8 cellular contexts compared by ENCODE assay signal in genomic region chr3:52705438-52705687, GRCh38. TPM values are rescaled to one million over a fixed set of nuclear protein-coding genes. Genes with fewer than 3 reads are reported as not detected.
DNase-seq lines count a peak whose midpoint lies in the region; ATAC-seq, FAIRE-seq and TF ChIP-seq lines count a peak whose summit lies in the region.

No MANE protein-coding gene starts in this region.

- WGBS in H1 (ENCODE audit: extremely low coverage in 1 of 2, insufficient coverage in 1 of 2, insufficient read length in 1 of 2, insufficient replicate concordance in 2 of 2, low coverage in 1 of 2, low lambda C conversion rate in 2 of 2, missing lambda C conversion rate in 1 of 2), 2 experiments = 2% methylated on average over 25 of the region's 25 CpGs; no CpG with 5 or more reads in 1 of the 2 experiments

- H3K9me3 ChIP-seq in DND-41 (ENCODE audit: insufficient read depth, low read length, severe bottlenecking) (no peaks in the 10 kb centered on the region), H1 (ENCODE audit: insufficient read depth in 2 of 2, low read depth in 1 of 2, low read length in 1 of 2) (no peaks in the 10 kb centered on the region), osteoblast (ENCODE audit: low read depth, low read length) (no peaks in the 10 kb centered on the region)

- H3K36me3 ChIP-seq in DND-41 (ENCODE audit: insufficient read depth, low read length) (peaks cover 22% of the 10 kb centered on the region), H1 (ENCODE audit: control insufficient read depth in 2 of 4, insufficient read depth in 4 of 4, low read length in 3 of 4) (peaks cover 0 to 9% (median 1%) of the 10 kb centered on the region in 4 experiments; a peak in 3 of 8 replicates), osteoblast (ENCODE audit: insufficient read depth, low read length) (peaks cover 16% of the 10 kb centered on the region)

- no peak overlapping the region for H2BK20ac ChIP-seq in H1 (ENCODE audit: low read length)

- peak overlapping the region; percentile 74 for H4K5ac ChIP-seq in H1 (ENCODE audit: insufficient read length, low read depth, low read length)

- H3K27ac ChIP-seq in DND-41 (ENCODE audit: low read length) (peak overlapping the region; percentile 80), H1 (ENCODE audit: low read depth, low read length) (peak overlapping the region; percentile 70; the same call in 1 of the 2 replicates), osteoblast (ENCODE audit: low read depth, low read length) (peak overlapping the region; percentile 90)

- H3K9ac ChIP-seq in DND-41 (ENCODE audit: low read depth, low read length) (peak overlapping the region; percentile 69), H1 (replicated peaks in 1 of 4; ENCODE audit: extremely low read depth in 1 of 4, low read depth in 3 of 4, low read length in 3 of 4) (peak overlapping the region; percentile 55 to 85 (median 68); a peak in 6 of 7 replicates)

- TF ChIP-seq CTCF in DND-41 (IDR thresholded peaks at IDR 0.05; ENCODE audit: borderline replicate concordance, extremely low read depth, low read length, poor library complexity, severe bottlenecking) (no peak), NB4 (IDR thresholded peaks at IDR 0.05; ENCODE audit: low read depth, low read length) (no peak), H1 (IDR thresholded peaks at IDR 0.05; ENCODE audit: control extremely low read depth in 1 of 3, insufficient read depth in 1 of 3, low read depth in 1 of 3, low read length in 3 of 3) (no peak), osteoblast (IDR thresholded peaks at IDR 0.05; ENCODE audit: extremely low read depth, low read depth, low read length) (no peak)

- H2AFZ ChIP-seq in DND-41 (ENCODE audit: low read depth, low read length) = peak overlapping the region; percentile 97
- peak overlapping the region; percentile 93; the same call in 1 of the 2 replicates for H2AFZ ChIP-seq in H1 (ENCODE audit: low read length)
- H2AFZ ChIP-seq in osteoblast (ENCODE audit: low read length) = peak overlapping the region; percentile 95

- peak overlapping the region; percentile 88; the same call in 1 of the 2 replicates for H2BK5ac ChIP-seq in H1 (ENCODE audit: low read depth, low read length)

- peak overlapping the region; percentile 10 for H3K56ac ChIP-seq in H1 (replicated peaks; ENCODE audit: insufficient read length, low read depth, low read length)

- CTCF ChIA-PET in H1 (lab: Charles Lee; ENCODE audit: partially characterized antibody) = interaction anchor here (1.0 kb wide), 1 partner anchor 9 kb away, joined by 3 read pairs; no protein-coding TSS in a partner anchor

- no peak overlapping the region for H2BK120ac ChIP-seq in H1 (replicated peaks; ENCODE audit: low read depth, low read length)

- H4K8ac ChIP-seq in H1 (ENCODE audit: extremely low read depth, insufficient read depth, low read length) = peak overlapping the region; percentile 80; the same call in 1 of the 2 replicates

- H3K79me2 ChIP-seq in DND-41 (ENCODE audit: insufficient read depth, low read length) (peaks cover 56% of the 10 kb centered on the region), H1 (ENCODE audit: control insufficient read depth in 1 of 2, insufficient read depth in 2 of 2, low read length in 2 of 2) (peaks cover 0 to 34% of the 10 kb centered on the region in 2 experiments; a peak in 2 of 4 replicates), osteoblast (ENCODE audit: insufficient read depth, low read length) (peaks cover 74% of the 10 kb centered on the region)

- no peak overlapping the region for H2BK15ac ChIP-seq in H1 (ENCODE audit: low read length)

- peaks cover 8% of the 10 kb centered on the region for H3K79me1 ChIP-seq in H1 (ENCODE audit: low read depth, low read length)

- peaks cover 13% of the 10 kb centered on the region for H3K23me2 ChIP-seq in H1 (ENCODE audit: low read depth, low read length)

- TF ChIP-seq RAD21 in H1 (IDR thresholded peaks at IDR 0.05 in 1 of 2, conservative IDR thresholded peaks at IDR 0.05 in 1 of 2; ENCODE audit: low read depth in 2 of 2, low read length in 2 of 2) = no peak

- POLR2A ChIA-PET in H1 (lab: Charles Lee; ENCODE audit: partially characterized antibody) = interaction anchor here (0.6 to 18.8 kb wide), 5 partner anchors 10 to 338 kb away, joined by 3 to 347 read pairs (median 5); partner anchors contain the start of genes GNL3 and PBRM1

- no peak overlapping the region for H2AK5ac ChIP-seq in H1 (ENCODE audit: low read depth, low read length)

- 0 out of 2 replicates have a peak, but pooled peaks cover 6% of the 10 kb centered on the region for H4K20me1 ChIP-seq in DND-41 (ENCODE audit: insufficient read depth, low read length)
- no peaks in the 10 kb centered on the region for H4K20me1 ChIP-seq in H1 (replicated peaks in 1 of 2; ENCODE audit: control insufficient read depth in 1 of 2, insufficient read depth in 2 of 2, low read length in 2 of 2)
- peaks cover 2% of the 10 kb centered on the region for H4K20me1 ChIP-seq in osteoblast (ENCODE audit: insufficient read depth, low read length)

- H3K4me1 ChIP-seq in DND-41 (ENCODE audit: insufficient read depth, low read length) = peaks cover 35% of the 10 kb centered on the region
- H3K4me1 ChIP-seq in H1 (replicated peaks in 1 of 4; ENCODE audit: control insufficient read depth in 3 of 4, insufficient read depth in 4 of 4, low read length in 3 of 4) = peaks cover 0 to 5% (median 2%) of the 10 kb centered on the region in 4 experiments; a peak in 5 of 7 replicates
- H3K4me1 ChIP-seq in osteoblast (ENCODE audit: insufficient read depth, low read length) = peaks cover 23% of the 10 kb centered on the region

- H3K18ac ChIP-seq in H1 (ENCODE audit: extremely low read depth, low read length) = no peak overlapping the region; the same call in 1 of the 2 replicates

- H2BK12ac ChIP-seq in H1 (ENCODE audit: low read depth, low read length) = no peak overlapping the region

- no peak for FAIRE-seq in H1 (lab: Jason Lieb, UNC)
- FAIRE-seq in HTR-8/SVneo (lab: Jason Lieb, UNC) = no peak

- H3K4me2 ChIP-seq in DND-41 (ENCODE audit: insufficient read depth, low read length) (peak overlapping the region; percentile 99), H1 (ENCODE audit: insufficient read depth in 1 of 2, low read depth in 2 of 2, low read length in 2 of 2) (peak overlapping the region; percentile 94 to 99), osteoblast (ENCODE audit: insufficient read depth, low read length) (peak overlapping the region; percentile 100)

- intact Hi-C loops in head of caudate nucleus (cut with DNase I) = no loop called here

- TF ChIP-seq POLR2A in NB4 (IDR thresholded peaks at IDR 0.05; ENCODE audit: extremely low read depth, insufficient read length) = no peak
- TF ChIP-seq POLR2A in H1 (IDR thresholded peaks at IDR 0.05; ENCODE audit: control extremely low read depth in 1 of 2, low read depth in 2 of 2, low read length in 2 of 2) = no peak

- H3K4me3 ChIP-seq in DND-41 (ENCODE audit: low read depth in 1 of 2, low read length in 2 of 2) (peak overlapping the region; percentile 58 to 81), NB4 (ENCODE audit: low read depth, low read length) (peak overlapping the region; percentile 92), H1 (ENCODE audit: extremely low read depth in 1 of 4, insufficient read depth in 2 of 4, low read depth in 3 of 4, low read length in 4 of 4) (peak overlapping the region; percentile 70 to 93 (median 82)), osteoblast (ENCODE audit: insufficient read depth, low read length) (peak overlapping the region; percentile 90)

- H4K91ac ChIP-seq in H1 (replicated peaks; ENCODE audit: insufficient read length, low read length) = peak overlapping the region; percentile 81

- TF ChIP-seq EP300 in H1 (IDR thresholded peaks at IDR 0.05; ENCODE audit: borderline replicate concordance in 1 of 2, low read depth in 2 of 2, low read length in 2 of 2) = no peak

- H3K27me3 ChIP-seq in DND-41 (ENCODE audit: insufficient read depth, low read length, poor library complexity) = no peaks in the 10 kb centered on the region
- no peaks in the 10 kb centered on the region for H3K27me3 ChIP-seq in H1 (replicated peaks in 1 of 4; ENCODE audit: control insufficient read depth in 3 of 4, extremely low read depth in 1 of 4, insufficient read depth in 3 of 4, low read length in 3 of 4)
- H3K27me3 ChIP-seq in osteoblast (ENCODE audit: insufficient read depth, low read length) = no peaks in the 10 kb centered on the region

- no peak for DNase-seq in DND-41
- no peak for DNase-seq in NB4 (ENCODE audit: low read depth)
- DNase-seq in H1 (ENCODE audit: low read depth in 1 of 2, low spot score in 2 of 2) = no peak
- DNase-seq in osteoblast (ENCODE audit: insufficient read length, low spot score, missing footprints) = no peak
- DNase-seq in head of caudate nucleus = no peak
- no peak for DNase-seq in HTR-8/SVneo (ENCODE audit: insufficient read length, low spot score)

- H3K4ac ChIP-seq in H1 (replicated peaks; ENCODE audit: insufficient read length, low read depth, low read length) = no peak overlapping the region

- no peak overlapping the region for H3K23ac ChIP-seq in H1 (ENCODE audit: insufficient read length)

- no peak overlapping the region for H3K14ac ChIP-seq in H1 (ENCODE audit: insufficient read length)

- no peak; the same call in 1 of the 3 replicates for ATAC-seq in DND-41 (ENCODE audit: insufficient read depth, low read depth)
- no peak for ATAC-seq in GM18502 (IDR thresholded peaks at IDR 0.05; ENCODE audit: poor library complexity, unreplicated experiment)
- ATAC-seq in HG03196 (IDR thresholded peaks at IDR 0.05; ENCODE audit: unreplicated experiment) = no peak

RNA-seq across cellular contexts. Expression of gene GLT8D1, which starts 0.2 kb away (rescaled TPM):
- 33.6 and 33.8 TPM in 2 replicates for total RNA-seq in H1 (2021; fragmentation: NEBNext Ultra II Directional; extraction: Animal tissue kit (Norgen Biotek cat#: 25700))
- polyA plus RNA-seq in H1 (2011; rRNA removed) = 23.2 and 29.0 TPM in 2 replicates
- 36.7 TPM for polyA plus RNA-seq in H1 (2011; cell fraction: cytosol; rRNA removed)
- polyA plus RNA-seq in H1 (2011; cell fraction: nucleus; rRNA removed) = 24.5 TPM
- polyA plus RNA-seq in H1 (2012, experiment 1 of 2) = 35.9 to 43.3 TPM (median 40.6 TPM) in 4 replicates
- polyA plus RNA-seq in H1 (2012, experiment 2 of 2) = 9.9 TPM
- 37.3 TPM for polyA plus RNA-seq in H1 (2013, experiment 1 of 2)
- polyA plus RNA-seq in H1 (2013, experiment 2 of 2) = 39.4 TPM
- 24.8 and 35.3 TPM in 2 replicates for polyA minus RNA-seq in H1 (2011; rRNA and poly(A)+ RNA removed)
- polyA minus RNA-seq in H1 (2011; cell fraction: cytosol; rRNA and poly(A)+ RNA removed) = 19.2 TPM
- 20.0 TPM for polyA minus RNA-seq in H1 (2011; cell fraction: nucleus; rRNA and poly(A)+ RNA removed)
- total RNA-seq in osteoblast = 98.8 and 103 TPM in 2 replicates

RNA-seq across cellular contexts. Expression of gene SPCS1, which starts 0.5 kb away (rescaled TPM):
- total RNA-seq in H1 (2021; fragmentation: NEBNext Ultra II Directional; extraction: Animal tissue kit (Norgen Biotek cat#: 25700)) = 102 and 104 TPM in 2 replicates
- polyA plus RNA-seq in H1 (2011; rRNA removed) = 185 and 191 TPM in 2 replicates
- polyA plus RNA-seq in H1 (2011; cell fraction: cytosol; rRNA removed) = 116 TPM
- polyA plus RNA-seq in H1 (2011; cell fraction: nucleus; rRNA removed) = 41.6 TPM
- polyA plus RNA-seq in H1 (2012, experiment 1 of 2) = 101 to 107 TPM (median 105 TPM) in 4 replicates
- 190 TPM for polyA plus RNA-seq in H1 (2012, experiment 2 of 2)
- 160 TPM for polyA plus RNA-seq in H1 (2013, experiment 1 of 2)
- 193 TPM for polyA plus RNA-seq in H1 (2013, experiment 2 of 2)
- 44.5 and 44.8 TPM in 2 replicates for polyA minus RNA-seq in H1 (2011; rRNA and poly(A)+ RNA removed)
- 84.5 TPM for polyA minus RNA-seq in H1 (2011; cell fraction: cytosol; rRNA and poly(A)+ RNA removed)
- polyA minus RNA-seq in H1 (2011; cell fraction: nucleus; rRNA and poly(A)+ RNA removed) = 26.5 TPM
- total RNA-seq in osteoblast = 60.1 and 67.0 TPM in 2 replicates

RNA-seq across cellular contexts. Expression of gene GNL3, which starts 19.5 kb away (rescaled TPM):
- total RNA-seq in H1 (2021; fragmentation: NEBNext Ultra II Directional; extraction: Animal tissue kit (Norgen Biotek cat#: 25700)) = 174 and 184 TPM in 2 replicates
- 35.7 and 45.5 TPM in 2 replicates for polyA plus RNA-seq in H1 (2011; rRNA removed)
- 86.4 TPM for polyA plus RNA-seq in H1 (2011; cell fraction: cytosol; rRNA removed)
- polyA plus RNA-seq in H1 (2011; cell fraction: nucleus; rRNA removed) = 72.8 TPM
- 111 to 199 TPM (median 124 TPM) in 4 replicates for polyA plus RNA-seq in H1 (2012, experiment 1 of 2)
- 15.1 TPM for polyA plus RNA-seq in H1 (2012, experiment 2 of 2)
- 298 TPM for polyA plus RNA-seq in H1 (2013, experiment 1 of 2)
- polyA plus RNA-seq in H1 (2013, experiment 2 of 2) = 281 TPM
- 72.7 and 83.0 TPM in 2 replicates for polyA minus RNA-seq in H1 (2011; rRNA and poly(A)+ RNA removed)
- polyA minus RNA-seq in H1 (2011; cell fraction: cytosol; rRNA and poly(A)+ RNA removed) = 61.6 TPM
- polyA minus RNA-seq in H1 (2011; cell fraction: nucleus; rRNA and poly(A)+ RNA removed) = 148 TPM
- 111 and 129 TPM in 2 replicates for total RNA-seq in osteoblast

RNA-seq across cellular contexts. Expression of gene PBRM1, which starts 19.6 kb away (rescaled TPM):
- total RNA-seq in H1 (2021; fragmentation: NEBNext Ultra II Directional; extraction: Animal tissue kit (Norgen Biotek cat#: 25700)) = 65.8 and 65.9 TPM in 2 replicates
- 17.0 and 19.3 TPM in 2 replicates for polyA plus RNA-seq in H1 (2011; rRNA removed)
- 19.6 TPM for polyA plus RNA-seq in H1 (2011; cell fraction: cytosol; rRNA removed)
- 23.7 TPM for polyA plus RNA-seq in H1 (2011; cell fraction: nucleus; rRNA removed)
- 19.4 to 31.4 TPM (median 26.0 TPM) in 4 replicates for polyA plus RNA-seq in H1 (2012, experiment 1 of 2)
- 1.2 TPM for polyA plus RNA-seq in H1 (2012, experiment 2 of 2)
- 28.5 TPM for polyA plus RNA-seq in H1 (2013, experiment 1 of 2)
- polyA plus RNA-seq in H1 (2013, experiment 2 of 2) = 29.0 TPM
- polyA minus RNA-seq in H1 (2011; rRNA and poly(A)+ RNA removed) = 68.4 and 96.0 TPM in 2 replicates
- polyA minus RNA-seq in H1 (2011; cell fraction: cytosol; rRNA and poly(A)+ RNA removed) = 30.8 TPM
- 86.5 TPM for polyA minus RNA-seq in H1 (2011; cell fraction: nucleus; rRNA and poly(A)+ RNA removed)
- total RNA-seq in osteoblast = 96.1 and 100 TPM in 2 replicates
